ENCODE assay signal across 9 cellular contexts in the genomic region with DNA sequence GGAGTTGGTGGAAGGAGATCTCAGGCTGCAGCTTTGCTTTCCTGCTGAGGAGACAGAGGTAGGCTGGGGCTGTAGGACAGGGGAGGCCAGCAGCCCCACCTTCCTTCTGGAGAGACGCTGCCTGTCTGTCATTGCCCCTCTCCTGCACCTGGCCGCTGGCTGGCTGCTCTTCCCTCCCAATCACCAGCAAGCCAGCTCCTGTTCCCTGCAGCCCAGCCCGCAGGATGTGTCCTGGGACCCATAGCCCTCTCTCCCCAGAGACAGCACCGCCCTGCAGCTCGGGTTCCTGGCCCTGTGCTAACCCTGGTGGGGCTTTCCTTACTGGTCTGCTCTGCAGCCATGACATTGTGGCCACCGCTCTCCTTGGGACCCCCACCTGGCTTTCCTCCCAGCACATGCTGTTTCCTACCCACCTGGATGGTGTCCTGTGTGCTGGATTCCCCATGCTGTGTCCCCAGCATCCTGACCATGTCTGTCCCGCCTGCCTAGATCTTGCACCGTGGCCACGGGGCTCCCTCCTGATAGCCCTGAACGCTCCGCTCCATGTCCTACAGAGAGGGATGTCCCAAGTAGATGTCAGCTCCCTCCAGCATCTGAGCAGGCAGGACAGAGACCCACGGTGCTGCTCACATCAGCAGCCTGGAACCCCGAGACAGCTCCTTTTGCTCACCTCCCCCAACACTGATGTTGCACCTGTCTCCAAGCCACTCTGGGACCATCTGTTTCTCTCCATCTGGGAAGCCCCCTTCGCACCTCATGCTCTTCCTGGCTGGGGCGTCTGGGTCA. TPM values are rescaled to one million over a fixed set of nuclear protein-coding genes. Genes with fewer than 3 reads are reported as not detected.
A peak's percentile ranks its signal among the peaks of the same experiment; 100 is the strongest.
DNase-seq lines count a peak whose midpoint lies in the region; ATAC-seq and TF ChIP-seq lines count a peak whose summit lies in the region.
"Had no signal": no experiment of that assay in that cellular context is flagged by ENCODE, and none has a peak within 500 bp of the region (broad histone marks: within the 10 kb centered on the region; RNA-seq: fewer than 3 reads in every experiment).

No MANE protein-coding gene starts in this region.

- peaks cover 2% of the 10 kb centered on the region for H3K27me3 Mint-ChIP-seq in CD4-positive, alpha-beta T cell
- peaks cover 0 to 3% of the 10 kb centered on the region in 2 donors for H3K27me3 Mint-ChIP-seq in natural killer cell (ENCODE audit: low read depth in 2 of 2)

- peaks cover 27% of the 10 kb centered on the region for H3K4me1 ChIP-seq in mammary epithelial cell (ENCODE audit: insufficient read depth, low read length)

- TF ChIP-seq CTCF in CD4-positive, alpha-beta T cell (IDR thresholded peaks at IDR 0.05) = no peak
- TF ChIP-seq CTCF in LNCaP clone FGC (IDR thresholded peaks at IDR 0.05; ENCODE audit: control insufficient read depth, extremely low read depth, insufficient read depth) (no peak), mammary epithelial cell (conservative IDR thresholded peaks at IDR 0.05 in 1 of 2, IDR thresholded peaks at IDR 0.05 in 1 of 2; ENCODE audit: extremely low read depth in 1 of 2, insufficient read depth in 1 of 2, low read depth in 1 of 2, low read length in 2 of 2) (no peak), natural killer cell (IDR thresholded peaks at IDR 0.05) (no peak)

- peak overlapping the region; percentile 47 for H3K27ac Mint-ChIP-seq in CD4-positive, alpha-beta T cell
- peak overlapping the region in 1 of 2 donors; percentile 65 for H3K27ac Mint-ChIP-seq in natural killer cell

- no peaks in the 10 kb centered on the region for H3K9me3 Mint-ChIP-seq in CD4-positive, alpha-beta T cell
- no peaks in the 10 kb centered on the region for H3K9me3 Mint-ChIP-seq in natural killer cell

- ATAC-seq in CD4-positive, alpha-beta T cell (ENCODE audit: poor library complexity) = no peak
- ATAC-seq in natural killer cell (no peak), GM18867 (IDR thresholded peaks at IDR 0.05; ENCODE audit: unreplicated experiment) (no peak), HG03196 (IDR thresholded peaks at IDR 0.05; ENCODE audit: unreplicated experiment) (no peak)

- H3K4me3 ChIP-seq in LNCaP clone FGC (ENCODE audit: low read depth, low read length) (peak overlapping the region; percentile 76), mammary epithelial cell (replicated peaks in 1 of 3; ENCODE audit: insufficient read depth in 1 of 3, low read depth in 2 of 3, low read length in 3 of 3) (no peak overlapping the region)

- POLR2A ChIA-PET in CD4-positive, alpha-beta T cell (lab: Charles Lee) = interaction anchor here (1.3 kb wide), 1 partner anchor 63 kb away, joined by 3 read pairs; no protein-coding TSS in a partner anchor

- peaks cover 5% of the 10 kb centered on the region for H3K36me3 Mint-ChIP-seq in CD4-positive, alpha-beta T cell (ENCODE audit: low read depth)
- H3K36me3 Mint-ChIP-seq in natural killer cell = no peaks in the 10 kb centered on the region

- H3K9me3 ChIP-seq in CD4-positive, alpha-beta T cell (ENCODE audit: control insufficient read depth, low read length) = no peaks in the 10 kb centered on the region
- no peaks in the 10 kb centered on the region for H3K9me3 ChIP-seq in mammary epithelial cell (replicated peaks; ENCODE audit: insufficient read depth, low read length)

- no peak overlapping the region for H3K27ac ChIP-seq in CD4-positive, alpha-beta T cell (ENCODE audit: low read depth, low read length)
- no peak overlapping the region for H3K27ac ChIP-seq in mammary epithelial cell (ENCODE audit: insufficient read depth, low read depth, low read length)

- in situ Hi-C loops in mammary epithelial cell (cut with MboI; ENCODE audit: low sequenced_read_pairs in 2 of 2) = no loop called here

- H3K9ac ChIP-seq in mammary epithelial cell (ENCODE audit: insufficient read depth, low read length) = no peak overlapping the region

- no TSS peak for BruUV-seq in mammary epithelial cell (replicated peaks; lab: Mats Ljungman, UMichigan)

- dilution Hi-C loops in mammary epithelial cell (cut with HindIII; ENCODE audit: low sequenced_read_pairs) = no loop called here

- no peak overlapping the region for H2AFZ ChIP-seq in mammary epithelial cell (ENCODE audit: low read depth, low read length)

- peaks cover 37% of the 10 kb centered on the region for H3K4me1 Mint-ChIP-seq in CD4-positive, alpha-beta T cell (ENCODE audit: low read depth)
- H3K4me1 Mint-ChIP-seq in natural killer cell = peaks cover 24 to 33% of the 10 kb centered on the region in 2 donors

- peak overlapping the region; percentile 79 for H3K4me3 Mint-ChIP-seq in CD4-positive, alpha-beta T cell
- peak overlapping the region; percentile 76 for H3K4me3 Mint-ChIP-seq in natural killer cell

- no peak for DNase-seq in CD4-positive, alpha-beta T cell
- no peak for DNase-seq in LNCaP clone FGC (ENCODE audit: low read depth)
- no peak for DNase-seq in mammary epithelial cell
- DNase-seq in natural killer cell = no peak
- DNase-seq in effector CD8-positive, alpha-beta T cell (lab: John Stamatoyannopoulos, UW) = no peak
- no peak for DNase-seq in NCI-H748 treated with DMSO at 0.1 percent for 48 hours (lab: John Stamatoyannopoulos, UW)
- DNase-seq: hypothalamus had no signal

- H4K20me1 ChIP-seq in mammary epithelial cell (ENCODE audit: insufficient read depth, low read length) = no peaks in the 10 kb centered on the region

- peaks cover 8% of the 10 kb centered on the region for H3K27me3 ChIP-seq in CD4-positive, alpha-beta T cell (ENCODE audit: control insufficient read depth, insufficient read depth, low read length)
- H3K27me3 ChIP-seq in mammary epithelial cell (ENCODE audit: insufficient read depth, low read length) = no peaks in the 10 kb centered on the region

- intact Hi-C loops in CD4-positive, alpha-beta T cell (cut with DNase I, micrococcal nuclease) = no loop called here
- intact Hi-C loops in mammary epithelial cell (cut with micrococcal nuclease) = no loop called here
- intact Hi-C loops in natural killer cell (cut with micrococcal nuclease) = loop anchor here (5.0 kb wide), 1 partner anchor 46 kb away; no protein-coding TSS in a partner anchor

- CTCF ChIA-PET in CD4-positive, alpha-beta T cell (lab: Charles Lee) = interaction anchor here (1.4 kb wide), 1 partner anchor 48 kb away, joined by 4 read pairs; no protein-coding TSS in a partner anchor
- CTCF ChIA-PET in mammary epithelial cell (lab: Charles Lee; ENCODE audit: low non-redundant PET) = no interaction called here

- WGBS in mammary epithelial cell (ENCODE audit: low coverage, missing lambda C conversion rate) = 88% methylated on average over 15 of the region's 15 CpGs

- H3K79me2 ChIP-seq in mammary epithelial cell (ENCODE audit: insufficient read depth, low read length) = peaks cover 36% of the 10 kb centered on the region

- H3K36me3 ChIP-seq in mammary epithelial cell (ENCODE audit: insufficient read depth, low read length) = no peaks in the 10 kb centered on the region

- peak overlapping the region; percentile 93 for H3K4me2 ChIP-seq in mammary epithelial cell (ENCODE audit: insufficient read depth, low read depth, low read length)

RNA-seq across cellular contexts. Expression of a gene that starts 1.2 kb away (rescaled TPM):
- total RNA-seq in CD4-positive, alpha-beta T cell = 100 to 1,000 TPM; 107 to 113 TPM
- total RNA-seq in mammary epithelial cell (100 to 1,000 TPM in 1 of 2 donors, 10 to 100 TPM in 1; 52.3 to 120 TPM), natural killer cell (100 to 1,000 TPM; 104 to 125 (median 112) TPM)
- polyA plus RNA-seq in mammary epithelial cell = 50.7 TPM
- 54.0 TPM for polyA minus RNA-seq in mammary epithelial cell

RNA-seq across cellular contexts. Expression of a gene that starts 20.1 kb away (rescaled TPM):
- 1 to 10 TPM; 1.3 to 2.8 TPM for total RNA-seq in CD4-positive, alpha-beta T cell
- total RNA-seq in mammary epithelial cell (1 to 10 TPM in 1 of 2 donors, under 1 TPM in 1; 0.17 to 2.3 TPM), natural killer cell (1 to 10 TPM in 2 of 3 donors, under 1 TPM in 1; 0.23 to 1.9 (median 1.8) TPM)
- polyA plus RNA-seq in mammary epithelial cell = 0.02 TPM
- polyA minus RNA-seq in mammary epithelial cell = not detected

RNA-seq across cellular contexts. Expression of a gene that starts 56.2 kb away (rescaled TPM):
- 10 to 100 TPM; 62.5 to 68.3 TPM for total RNA-seq in CD4-positive, alpha-beta T cell
- total RNA-seq in mammary epithelial cell = 100 to 1,000 TPM in 1 of 2 donors, 10 to 100 TPM in 1; 97.7 to 103 TPM
- polyA plus RNA-seq in mammary epithelial cell = 120 TPM
- 52.5 TPM for polyA minus RNA-seq in mammary epithelial cell
- total RNA-seq in natural killer cell = 1 to 10 TPM; 1.7 to 4.6 (median 2.0) TPM

Comparison
In these comparisons a context has a peak if more than half of its experiments do, and no peak if none do; other contexts are left out.
1. RNA of a gene that starts 56.2 kb away (total RNA-seq): 97.7 to 103 TPM in mammary epithelial cell and 62.5 to 68.3 TPM in CD4-positive, alpha-beta T cell; 1.7 to 4.6 TPM in natural killer cell; every median in the first group is over 10 times any median in the second.